ENCODE assay signal across 9 cellular contexts in genomic region chr3:45817788-45818523, GRCh38. TPM values are rescaled to one million over a fixed set of nuclear protein-coding genes. Genes with fewer than 3 reads are reported as not detected.
DNase-seq lines count a peak whose midpoint lies in the region; ATAC-seq and TF ChIP-seq lines count a peak whose summit lies in the region.
"Had no signal": no experiment of that assay in that cellular context is flagged by ENCODE, and none has a peak within 500 bp of the region (broad histone marks: within the 10 kb centered on the region; RNA-seq: fewer than 3 reads in every experiment).

No MANE protein-coding gene starts in this region.

- POLR2A ChIA-PET in CD4-positive, alpha-beta memory T cell (lab: Charles Lee; ENCODE audit: partially characterized antibody), result no interaction called here

- TF ChIP-seq CTCF in HFFc6 (IDR thresholded peaks at IDR 0.05), result no peak
- no peak for TF ChIP-seq CTCF in fibroblast of pulmonary artery (IDR thresholded peaks at IDR 0.05; ENCODE audit: low read length, missing control alignments)

- peaks cover 17% of the 10 kb centered on the region for H3K9me3 Mint-ChIP-seq in HFFc6
- no peaks in the 10 kb centered on the region for H3K9me3 Mint-ChIP-seq in stimulated activated effector memory CD8-positive, alpha-beta T cell treated with anti-CD3 and anti-CD28 coated beads, Interleukin-12 subunit alpha, Interleukin-12 subunit beta, amount 100 ng/mL, for 72 hours
- peaks cover 0 to 5% (median 0%) of the 10 kb centered on the region in 8 donors for H3K9me3 Mint-ChIP-seq in CD4-positive, alpha-beta memory T cell
- H3K9me3 Mint-ChIP-seq: activated naive CD4-positive, alpha-beta T cell treated with anti-CD3 and anti-CD28 coated beads, Interleukin-2, amount 50 U/mL, for 24 hours had no signal

- ATAC-seq in stimulated activated effector memory CD8-positive, alpha-beta T cell treated with anti-CD3 and anti-CD28 coated beads, Interleukin-12 subunit alpha, Interleukin-12 subunit beta, amount 100 ng/mL, for 72 hours, result peak; percentile 67
- ATAC-seq in HG03045 (IDR thresholded peaks at IDR 0.05; ENCODE audit: unreplicated experiment), result no peak

- H3K4me3 Mint-ChIP-seq in HFFc6, result no peak overlapping the region
- H3K4me3 Mint-ChIP-seq in stimulated activated effector memory CD8-positive, alpha-beta T cell treated with anti-CD3 and anti-CD28 coated beads, Interleukin-12 subunit alpha, Interleukin-12 subunit beta, amount 100 ng/mL, for 72 hours, result no peak overlapping the region
- no peak overlapping the region for H3K4me3 Mint-ChIP-seq in CD4-positive, alpha-beta memory T cell
- H3K4me3 Mint-ChIP-seq: activated naive CD4-positive, alpha-beta T cell treated with anti-CD3 and anti-CD28 coated beads, Interleukin-2, amount 50 U/mL, for 24 hours had no signal

- intact Hi-C loops in CD4-positive, alpha-beta memory T cell (cut with micrococcal nuclease), result no loop called here

- DNase-seq in HFFc6 (peak; percentile 91), NCI-H774 (lab: John Stamatoyannopoulos, UW) (peak; percentile 34), fibroblast of pulmonary artery (ENCODE audit: low read depth) (peak; percentile 91), CD1c-positive myeloid dendritic cell (ENCODE audit: extremely low spot score) (no peak)
- DNase-seq in stimulated activated effector memory CD8-positive, alpha-beta T cell treated with anti-CD3 and anti-CD28 coated beads, Interleukin-12 subunit alpha, Interleukin-12 subunit beta, amount 100 ng/mL, for 72 hours (ENCODE audit: low spot score in 2 of 2), result no peak
- no peak for DNase-seq in CD4-positive, alpha-beta memory T cell
- no peak for DNase-seq in stimulated activated CD8-positive, alpha-beta memory T cell treated with anti-CD3 and anti-CD28 coated beads, Interleukin-4, amount 100 ng/mL, for 48 hours

- no peaks in the 10 kb centered on the region for H3K9me3 ChIP-seq in CD4-positive, alpha-beta memory T cell (ENCODE audit: control insufficient read depth in 1 of 2, low read length in 2 of 2)

- peaks cover 28% of the 10 kb centered on the region for H3K36me3 Mint-ChIP-seq in HFFc6 (ENCODE audit: low read depth)
- H3K36me3 Mint-ChIP-seq in stimulated activated effector memory CD8-positive, alpha-beta T cell treated with anti-CD3 and anti-CD28 coated beads, Interleukin-12 subunit alpha, Interleukin-12 subunit beta, amount 100 ng/mL, for 72 hours, result peaks cover 5% of the 10 kb centered on the region
- H3K36me3 Mint-ChIP-seq in CD4-positive, alpha-beta memory T cell, result peaks cover 21 to 39% of the 10 kb centered on the region in 2 donors

- peak overlapping the region; percentile 19 for H3K27ac Mint-ChIP-seq in HFFc6
- H3K27ac Mint-ChIP-seq in stimulated activated effector memory CD8-positive, alpha-beta T cell treated with anti-CD3 and anti-CD28 coated beads, Interleukin-12 subunit alpha, Interleukin-12 subunit beta, amount 100 ng/mL, for 72 hours, result no peak overlapping the region
- no peak overlapping the region for H3K27ac Mint-ChIP-seq in CD4-positive, alpha-beta memory T cell
- H3K27ac Mint-ChIP-seq: activated naive CD4-positive, alpha-beta T cell treated with anti-CD3 and anti-CD28 coated beads, Interleukin-2, amount 50 U/mL, for 24 hours had no signal

- no peaks in the 10 kb centered on the region for H3K36me3 ChIP-seq in CD4-positive, alpha-beta memory T cell (ENCODE audit: insufficient read depth, low read length)

- CTCF ChIA-PET in CD4-positive, alpha-beta memory T cell (lab: Charles Lee; ENCODE audit: partially characterized antibody), result no interaction called here

- H3K4me1 ChIP-seq in CD4-positive, alpha-beta memory T cell (ENCODE audit: insufficient read depth, low read length), result no peaks in the 10 kb centered on the region

- H3K27me3 Mint-ChIP-seq in HFFc6 (ENCODE audit: insufficient read depth), result peaks cover 19% of the 10 kb centered on the region
- no peaks in the 10 kb centered on the region for H3K27me3 Mint-ChIP-seq in CD4-positive, alpha-beta memory T cell
- H3K27me3 Mint-ChIP-seq: activated naive CD4-positive, alpha-beta T cell treated with anti-CD3 and anti-CD28 coated beads, Interleukin-2, amount 50 U/mL, for 24 hours had no signal

- H3K27ac ChIP-seq in CD4-positive, alpha-beta memory T cell (ENCODE audit: low read depth, low read length), result no peak overlapping the region

- peaks cover 42% of the 10 kb centered on the region for H3K4me1 Mint-ChIP-seq in HFFc6 (ENCODE audit: low read depth)
- peaks cover 14% of the 10 kb centered on the region for H3K4me1 Mint-ChIP-seq in stimulated activated effector memory CD8-positive, alpha-beta T cell treated with anti-CD3 and anti-CD28 coated beads, Interleukin-12 subunit alpha, Interleukin-12 subunit beta, amount 100 ng/mL, for 72 hours
- no peaks in the 10 kb centered on the region for H3K4me1 Mint-ChIP-seq in CD4-positive, alpha-beta memory T cell
- H3K4me1 Mint-ChIP-seq: activated naive CD4-positive, alpha-beta T cell treated with anti-CD3 and anti-CD28 coated beads, Interleukin-2, amount 50 U/mL, for 24 hours had no signal

- no peaks in the 10 kb centered on the region for H3K27me3 ChIP-seq in CD4-positive, alpha-beta memory T cell (ENCODE audit: insufficient read depth, low read length)

- H3K4me3 ChIP-seq in fibroblast of pulmonary artery (replicated peaks; ENCODE audit: low read depth, low read length), result no peak overlapping the region
- no peak overlapping the region for H3K4me3 ChIP-seq in CD4-positive, alpha-beta memory T cell (ENCODE audit: low read length in 2 of 2)

RNA-seq across cellular contexts. Expression of gene SLC6A20, which starts 21.6 kb away (rescaled TPM):
- total RNA-seq in HFFc6 (2021; fragmentation: NEBNext Ultra II Directional; extraction: Animal tissue kit (Norgen Biotek cat#: 25700)), result not detected
- not detected for total RNA-seq in CD4-positive, alpha-beta memory T cell
- under 1 TPM in 1 of 2 donors, not detected in 1; 0.41 TPM for polyA plus RNA-seq in CD4-positive, alpha-beta memory T cell

RNA-seq across cellular contexts. Expression of gene LZTFL1, which starts 24.0 kb away (rescaled TPM):
- 10 to 100 TPM; 13.0 to 20.0 (median 15.8) TPM for total RNA-seq in HFFc6 (2021; fragmentation: NEBNext Ultra II Directional; extraction: Animal tissue kit (Norgen Biotek cat#: 25700))
- total RNA-seq in CD4-positive, alpha-beta memory T cell, result 10 to 100 TPM in 1 of 2 experiments, 1 to 10 TPM in 1; 7.1 to 10.0 TPM
- 10 to 100 TPM in 1 of 2 donors, 1 to 10 TPM in 1; 6.9 to 11.7 TPM for polyA plus RNA-seq in CD4-positive, alpha-beta memory T cell

Comparison
In these comparisons a context has a peak if more than half of its experiments do, and no peak if none do; other contexts are left out.
1. DNase-seq: peak in HFFc6 (single experiment), NCI-H774 (single experiment) and fibroblast of pulmonary artery (single experiment); none in stimulated activated effector memory CD8-positive, alpha-beta T cell treated with anti-CD3 and anti-CD28 coated beads, Interleukin-12 subunit alpha, Interleukin-12 subunit beta, amount 100 ng/mL, for 72 hours (0 of 2), CD4-positive, alpha-beta memory T cell (0 of 5), CD1c-positive myeloid dendritic cell (single experiment) and stimulated activated CD8-positive, alpha-beta memory T cell treated with anti-CD3 and anti-CD28 coated beads, Interleukin-4, amount 100 ng/mL, for 48 hours (single experiment).